In genomic region chr20:47785900-47786762, GRCh38 we compare ENCODE assay signal across 8 cellular contexts. TPM values are rescaled to one million over a fixed set of nuclear protein-coding genes. Genes with fewer than 3 reads are reported as not detected.
DNase-seq lines count a peak whose midpoint lies in the region; ATAC-seq, FAIRE-seq and TF ChIP-seq lines count a peak whose summit lies in the region.

No MANE protein-coding gene starts in this region.

- H3K9me3 Mint-ChIP-seq in effector memory CD8-positive, alpha-beta T cell: no peaks in the 10 kb centered on the region
- no peaks in the 10 kb centered on the region for H3K9me3 Mint-ChIP-seq in stimulated activated naive B cell treated with anti-CD40 and anti-IgM and Interleukin-4, amounts not matched to agents 10 μg/mL and 1 μg/mL and 100 μg/mL, for 72 hours

- TF ChIP-seq CTCF in D721Med (IDR thresholded peaks at IDR 0.05; ENCODE audit: insufficient read depth, missing control alignments): peak; percentile 78
- TF ChIP-seq CTCF in HL-60 (IDR thresholded peaks at IDR 0.05; ENCODE audit: insufficient read depth, low read length): peak; percentile 34
- TF ChIP-seq CTCF in HepG2 (CRISPR knock-in tag; IDR thresholded peaks at IDR 0.05): peak; percentile 95

- FAIRE-seq in D721Med (lab: Jason Lieb, UNC) (no peak), HepG2 (lab: Jason Lieb, UNC) (peak; percentile 71)

- H3K4me3 ChIP-seq in HL-60 (replicated peaks; ENCODE audit: insufficient read depth, low read length) (peak overlapping the region; percentile 48), HepG2 (replicated peaks in 1 of 3; ENCODE audit: insufficient read depth in 1 of 3, low read depth in 2 of 3, low read length in 3 of 3) (peak overlapping the region; percentile 53 to 76 (median 72))

- intact Hi-C loops in HepG2 (cut with micrococcal nuclease; ENCODE audit: unreplicated experiment): loop anchor here (1.0 to 5.0 kb wide), 4 partner anchors 61 to 835 kb away; no protein-coding TSS in a partner anchor

- no peak for ATAC-seq in effector memory CD8-positive, alpha-beta T cell (replicated peaks)
- ATAC-seq in HepG2: peak; percentile 82
- ATAC-seq in stimulated activated naive B cell treated with anti-CD40 and anti-IgM and Interleukin-4, amounts not matched to agents 10 μg/mL and 1 μg/mL and 100 μg/mL, for 72 hours (replicated peaks): peak; percentile 73 to 77
- no peak for ATAC-seq in GM18868 (IDR thresholded peaks at IDR 0.05; ENCODE audit: unreplicated experiment)

- no peaks in the 10 kb centered on the region for H4K20me1 ChIP-seq in HepG2 (ENCODE audit: insufficient read depth, low read length)

- H3K9ac ChIP-seq in HepG2 (ENCODE audit: insufficient read depth, low read depth, low read length): peak overlapping the region; percentile 25

- CTCF ChIA-PET in HepG2 (lab: Yijun Ruan, JAX; ENCODE audit: low intra/inter-chr PET ratio, low total read pairs): interaction anchor here (1.2 to 2.3 kb wide), 3 partner anchors 108 to 835 kb away, joined by 4 to 30 read pairs (median 4); no protein-coding TSS in a partner anchor

- H3K36me3 ChIP-seq in HepG2 (replicated peaks in 1 of 2; ENCODE audit: control insufficient read depth in 1 of 2, insufficient read depth in 2 of 2, low read length in 2 of 2): no peaks in the 10 kb centered on the region

- TF ChIP-seq POLR2A in HepG2 (IDR thresholded peaks at IDR 0.05; ENCODE audit: insufficient read depth in 1 of 2, low read depth in 2 of 2, low read length in 2 of 2): no peak

- H3K4me2 ChIP-seq in HepG2 (ENCODE audit: low read depth, low read length): peak overlapping the region; percentile 100

- TF ChIP-seq EP300 in HepG2 (IDR thresholded peaks at IDR 0.05; ENCODE audit: low read depth in 2 of 2, low read length in 2 of 2) (no peak), HepG2 (CRISPR knock-in tag; IDR thresholded peaks at IDR 0.05; ENCODE audit: borderline replicate concordance) (no peak)

- TF ChIP-seq RAD21 in HepG2 (CRISPR knock-in tag; IDR thresholded peaks at IDR 0.05): peak; percentile 94

- peak; percentile 70 for DNase-seq in D721Med (ENCODE audit: insufficient read length, low spot score)
- peak in 1 of 2 experiments; percentile 43 for DNase-seq in HL-60 (ENCODE audit: low read depth in 1 of 2, low spot score in 1 of 2)
- peak; percentile 70 for DNase-seq in SK-MEL-5 (ENCODE audit: low read depth, low spot score)
- no peak for DNase-seq in effector memory CD8-positive, alpha-beta T cell
- DNase-seq in HepG2 (ENCODE audit: low spot score): peak; percentile 82
- DNase-seq in stimulated activated naive B cell treated with anti-CD40 and anti-IgM and Interleukin-4, amounts not matched to agents 10 μg/mL and 1 μg/mL and 100 μg/mL, for 72 hours: peak; percentile 34
- DNase-seq in SHP77 (lab: John Stamatoyannopoulos, UW): no peak

- in situ Hi-C loops in SK-MEL-5 (cut with HindIII; ENCODE audit: low pct_unique_long_range_greater_than_20kb, low sequenced_read_pairs) (no loop called here), HepG2 (cut with HindIII; ENCODE audit: extremely low pct_ligation_motif_present, low pct_unique_long_range_greater_than_20kb) (loop anchor here (5.0 kb wide), 1 partner anchor 836 kb away; no protein-coding TSS in a partner anchor)

- no peaks in the 10 kb centered on the region for H3K9me3 ChIP-seq in HepG2 (ENCODE audit: low read length)

- no peak overlapping the region for H3K27ac Mint-ChIP-seq in effector memory CD8-positive, alpha-beta T cell
- H3K27ac Mint-ChIP-seq in stimulated activated naive B cell treated with anti-CD40 and anti-IgM and Interleukin-4, amounts not matched to agents 10 μg/mL and 1 μg/mL and 100 μg/mL, for 72 hours: peak overlapping the region; percentile 62

- peaks cover 9 to 11% of the 10 kb centered on the region in 2 donors for H3K4me1 Mint-ChIP-seq in effector memory CD8-positive, alpha-beta T cell (ENCODE audit: low read depth in 2 of 2)
- peaks cover 16 to 22% of the 10 kb centered on the region in 2 donors for H3K4me1 Mint-ChIP-seq in stimulated activated naive B cell treated with anti-CD40 and anti-IgM and Interleukin-4, amounts not matched to agents 10 μg/mL and 1 μg/mL and 100 μg/mL, for 72 hours

- peaks cover 73 to 83% of the 10 kb centered on the region in 2 donors for H3K27me3 Mint-ChIP-seq in effector memory CD8-positive, alpha-beta T cell
- peaks cover 51 to 66% of the 10 kb centered on the region in 2 donors for H3K27me3 Mint-ChIP-seq in stimulated activated naive B cell treated with anti-CD40 and anti-IgM and Interleukin-4, amounts not matched to agents 10 μg/mL and 1 μg/mL and 100 μg/mL, for 72 hours

- H3K4me3 Mint-ChIP-seq in effector memory CD8-positive, alpha-beta T cell: peak overlapping the region; percentile 62 to 69
- peak overlapping the region; percentile 86 to 91 for H3K4me3 Mint-ChIP-seq in stimulated activated naive B cell treated with anti-CD40 and anti-IgM and Interleukin-4, amounts not matched to agents 10 μg/mL and 1 μg/mL and 100 μg/mL, for 72 hours

- WGBS in HepG2 (ENCODE audit: low lambda C conversion rate): 2% methylated on average over 69 of the region's 77 CpGs

- no peak overlapping the region for H3K27ac ChIP-seq in HL-60 (replicated peaks)
- H3K27ac ChIP-seq in HepG2 (ENCODE audit: extremely low read length, insufficient read depth, low read length): no peak overlapping the region

- no TSS peak for BruUV-seq in HepG2 (replicated peaks; lab: Mats Ljungman, UMichigan)

- peaks cover 3% of the 10 kb centered on the region for H3K36me3 Mint-ChIP-seq in effector memory CD8-positive, alpha-beta T cell (ENCODE audit: insufficient read depth)
- H3K36me3 Mint-ChIP-seq in stimulated activated naive B cell treated with anti-CD40 and anti-IgM and Interleukin-4, amounts not matched to agents 10 μg/mL and 1 μg/mL and 100 μg/mL, for 72 hours: no peaks in the 10 kb centered on the region

- POLR2A ChIA-PET in HepG2 (lab: Yijun Ruan, JAX): interaction anchor here (1.1 kb wide), 1 partner anchor 834 kb away, joined by 3 read pairs; no protein-coding TSS in a partner anchor

- H3K4me1 ChIP-seq in HepG2 (ENCODE audit: insufficient read depth, low read length): peaks cover 42% of the 10 kb centered on the region

- no peaks in the 10 kb centered on the region for H3K79me2 ChIP-seq in HepG2 (ENCODE audit: insufficient read depth, low read length)

- H2AFZ ChIP-seq in HepG2 (ENCODE audit: low read length): peak overlapping the region; percentile 20

- peaks cover 35% of the 10 kb centered on the region for H3K27me3 ChIP-seq in HL-60 (ENCODE audit: insufficient read depth, poor library complexity, severe bottlenecking)
- H3K27me3 ChIP-seq in HepG2 (ENCODE audit: control insufficient read depth in 1 of 2, insufficient read depth in 2 of 2, low read length in 2 of 2): peaks cover 6 to 52% of the 10 kb centered on the region in 2 experiments; a peak in 4 of 5 replicates

TF ChIP-seq in HepG2, 621 proteins besides CTCF, POLR2A, EP300 and RAD21 (continues in another document):
- TF ChIP-seq MATR3 (CRISPR knock-in tag; IDR thresholded peaks at IDR 0.05) (no peak), MTF2 (CRISPR knock-in tag; IDR thresholded peaks at IDR 0.05; ENCODE audit: borderline replicate concordance) (peak; percentile 56), TFDP1 (CRISPR knock-in tag; IDR thresholded peaks at IDR 0.05; ENCODE audit: borderline replicate concordance) (peak; percentile 54; the same call in 1 of the 2 replicates), ZNF615 (CRISPR knock-in tag; IDR thresholded peaks at IDR 0.05; ENCODE audit: borderline replicate concordance) (no peak), ZNF709 (CRISPR knock-in tag; IDR thresholded peaks at IDR 0.05) (no peak)

RNA-seq across cellular contexts. Expression of gene SULF2, which starts 0.8 kb away (rescaled TPM):
- 1.9 TPM in 2 replicates for total RNA-seq in SK-MEL-5 (2014; rRNA removed; shearing (Covaris generic))
- 3.6 and 5.7 TPM in 2 replicates for polyA plus RNA-seq in SK-MEL-5 (2015; cell fraction: cytosol; rRNA removed)
- 0.97 and 3.3 TPM in 2 replicates for polyA plus RNA-seq in SK-MEL-5 (2015; cell fraction: nucleus; rRNA removed)
- 29.1 and 50.9 TPM in 2 replicates for total RNA-seq in HepG2 (2016; rRNA removed; fragmentation: Illumina TruSeq; extraction: Trizol)
- 7.4 and 9.2 TPM in 2 replicates for total RNA-seq in HepG2 (2016; cell fraction: cytosol; rRNA removed; fragmentation: Illumina TruSeq; extraction: Trizol; ENCODE audit: low read depth)
- total RNA-seq in HepG2 (2016; cell fraction: insoluble cytoplasmic fraction; rRNA removed; fragmentation: Illumina TruSeq; extraction: Trizol): 22.2 and 47.3 TPM in 2 replicates
- total RNA-seq in HepG2 (2016; cell fraction: membrane; rRNA removed; fragmentation: Illumina TruSeq; extraction: Trizol): 23.9 and 29.0 TPM in 2 replicates
- total RNA-seq in HepG2 (2016; cell fraction: nucleus; rRNA removed; fragmentation: Illumina TruSeq; extraction: Trizol): 55.3 and 65.2 TPM in 2 replicates
- 7.2 and 9.3 TPM in 2 replicates for polyA plus RNA-seq in HepG2 (2011; rRNA removed)
- 9.3 and 12.6 TPM in 2 replicates for polyA plus RNA-seq in HepG2 (2011; cell fraction: cytosol; rRNA removed)
- polyA plus RNA-seq in HepG2 (2011; cell fraction: nucleus; rRNA removed): 21.3 and 25.5 TPM in 2 replicates
- polyA plus RNA-seq in HepG2 (2012): 5.1 and 11.0 TPM in 2 replicates
- 10.7 and 10.8 TPM in 2 replicates for polyA plus RNA-seq in HepG2 (2016; cell fraction: cytosol; fragmentation: Illumina TruSeq; extraction: Trizol; ENCODE audit: low read depth)
- polyA plus RNA-seq in HepG2 (2016; cell fraction: insoluble cytoplasmic fraction; fragmentation: Illumina TruSeq; extraction: Trizol; ENCODE audit: low read depth): 33.7 and 34.1 TPM in 2 replicates
- polyA plus RNA-seq in HepG2 (2016; cell fraction: membrane; fragmentation: Illumina TruSeq; extraction: Trizol; ENCODE audit: low read depth): 22.4 and 24.8 TPM in 2 replicates
- polyA plus RNA-seq in HepG2 (2016; cell fraction: nucleus; fragmentation: Illumina TruSeq; extraction: Trizol; ENCODE audit: insufficient read depth, low read depth): 96.6 and 101 TPM in 2 replicates
- polyA minus RNA-seq in HepG2 (2011; rRNA and poly(A)+ RNA removed; ENCODE audit: low replicate concordance): 51.1 TPM in 1 of 2 replicates, not detected in the other
- 16.7 and 17.7 TPM in 2 replicates for polyA minus RNA-seq in HepG2 (2011; cell fraction: cytosol; rRNA and poly(A)+ RNA removed)
- 11.1 and 13.5 TPM in 2 replicates for polyA minus RNA-seq in HepG2 (2011; cell fraction: nucleus; rRNA and poly(A)+ RNA removed)

Comparison
In these comparisons a context has a peak if more than half of its experiments do, and no peak if none do; other contexts are left out.
1. DNase-seq: peak in D721Med (single experiment), SK-MEL-5 (single experiment), HepG2 (single experiment) and stimulated activated naive B cell treated with anti-CD40 and anti-IgM and Interleukin-4, amounts not matched to agents 10 μg/mL and 1 μg/mL and 100 μg/mL, for 72 hours (single experiment); none in effector memory CD8-positive, alpha-beta T cell (0 of 3) and SHP77 (0 of 2).
2. CTCF ChIP-seq: peak in every context shown above with its lines; median percentile 95 in HepG2; 78 in D721Med; 34 in HL-60.
3. ATAC-seq: peak in HepG2 (single experiment) and stimulated activated naive B cell treated with anti-CD40 and anti-IgM and Interleukin-4, amounts not matched to agents 10 μg/mL and 1 μg/mL and 100 μg/mL, for 72 hours (2 of 2); none in effector memory CD8-positive, alpha-beta T cell (single experiment) and GM18868 (single experiment).